Comparison of ENCODE assay signal across 2 cellular contexts in the genomic region with DNA sequence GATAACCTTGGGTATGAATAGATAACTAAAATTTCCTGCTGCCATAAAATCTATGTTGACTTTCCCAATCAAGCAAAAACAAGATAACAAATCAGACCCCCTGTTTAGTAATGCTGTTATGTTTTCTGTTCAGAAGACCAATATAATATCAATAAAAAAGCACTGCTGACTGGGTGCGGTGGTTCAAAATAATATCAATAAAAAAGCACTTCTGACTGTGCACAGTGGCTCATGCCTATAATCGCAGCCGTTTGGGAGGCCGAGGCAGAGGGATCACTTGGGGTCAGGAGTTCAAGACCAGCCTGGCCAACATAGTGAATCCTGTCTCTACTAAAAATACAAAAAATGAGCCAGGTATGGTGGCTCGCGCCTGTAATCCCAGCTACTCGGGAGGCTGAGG.
TF ChIP-seq lines count a peak whose summit lies in the region.

No MANE protein-coding gene starts in this region.

TF ChIP-seq in SK-N-SH, 30 proteins besides CTCF, POLR2A, EP300 and RAD21 (continued from another document):
- TF ChIP-seq, protein P1, sequence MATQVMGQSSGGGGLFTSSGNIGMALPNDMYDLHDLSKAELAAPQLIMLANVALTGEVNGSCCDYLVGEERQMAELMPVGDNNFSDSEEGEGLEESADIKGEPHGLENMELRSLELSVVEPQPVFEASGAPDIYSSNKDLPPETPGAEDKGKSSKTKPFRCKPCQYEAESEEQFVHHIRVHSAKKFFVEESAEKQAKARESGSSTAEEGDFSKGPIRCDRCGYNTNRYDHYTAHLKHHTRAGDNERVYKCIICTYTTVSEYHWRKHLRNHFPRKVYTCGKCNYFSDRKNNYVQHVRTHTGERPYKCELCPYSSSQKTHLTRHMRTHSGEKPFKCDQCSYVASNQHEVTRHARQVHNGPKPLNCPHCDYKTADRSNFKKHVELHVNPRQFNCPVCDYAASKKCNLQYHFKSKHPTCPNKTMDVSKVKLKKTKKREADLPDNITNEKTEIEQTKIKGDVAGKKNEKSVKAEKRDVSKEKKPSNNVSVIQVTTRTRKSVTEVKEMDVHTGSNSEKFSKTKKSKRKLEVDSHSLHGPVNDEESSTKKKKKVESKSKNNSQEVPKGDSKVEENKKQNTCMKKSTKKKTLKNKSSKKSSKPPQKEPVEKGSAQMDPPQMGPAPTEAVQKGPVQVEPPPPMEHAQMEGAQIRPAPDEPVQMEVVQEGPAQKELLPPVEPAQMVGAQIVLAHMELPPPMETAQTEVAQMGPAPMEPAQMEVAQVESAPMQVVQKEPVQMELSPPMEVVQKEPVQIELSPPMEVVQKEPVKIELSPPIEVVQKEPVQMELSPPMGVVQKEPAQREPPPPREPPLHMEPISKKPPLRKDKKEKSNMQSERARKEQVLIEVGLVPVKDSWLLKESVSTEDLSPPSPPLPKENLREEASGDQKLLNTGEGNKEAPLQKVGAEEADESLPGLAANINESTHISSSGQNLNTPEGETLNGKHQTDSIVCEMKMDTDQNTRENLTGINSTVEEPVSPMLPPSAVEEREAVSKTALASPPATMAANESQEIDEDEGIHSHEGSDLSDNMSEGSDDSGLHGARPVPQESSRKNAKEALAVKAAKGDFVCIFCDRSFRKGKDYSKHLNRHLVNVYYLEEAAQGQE (IDR thresholded peaks at IDR 0.05; ENCODE audit: low read depth, low read length): no peak
- TF ChIP-seq, protein P2, sequence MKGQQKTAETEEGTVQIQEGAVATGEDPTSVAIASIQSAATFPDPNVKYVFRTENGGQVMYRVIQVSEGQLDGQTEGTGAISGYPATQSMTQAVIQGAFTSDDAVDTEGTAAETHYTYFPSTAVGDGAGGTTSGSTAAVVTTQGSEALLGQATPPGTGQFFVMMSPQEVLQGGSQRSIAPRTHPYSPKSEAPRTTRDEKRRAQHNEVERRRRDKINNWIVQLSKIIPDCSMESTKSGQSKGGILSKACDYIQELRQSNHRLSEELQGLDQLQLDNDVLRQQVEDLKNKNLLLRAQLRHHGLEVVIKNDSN (IDR thresholded peaks at IDR 0.05; ENCODE audit: borderline replicate concordance, low read depth): no peak
- no peak for TF ChIP-seq POLR2AphosphoS5 (IDR thresholded peaks at IDR 0.05; ENCODE audit: low read depth, low read length)
- TF ChIP-seq NFIC (IDR thresholded peaks at IDR 0.05; ENCODE audit: borderline replicate concordance): no peak
- no peak for TF ChIP-seq RXRA (IDR thresholded peaks at IDR 0.05; ENCODE audit: borderline replicate concordance, low read depth)
- TF ChIP-seq TCF12 (IDR thresholded peaks at IDR 0.05): no peak
- TF ChIP-seq MEF2A (IDR thresholded peaks at IDR 0.05; ENCODE audit: borderline replicate concordance, low read depth): no peak
- TF ChIP-seq SMC3 (IDR thresholded peaks at IDR 0.05; ENCODE audit: low read depth, low read length): no peak
- no peak for TF ChIP-seq RCOR1 (IDR thresholded peaks at IDR 0.05; ENCODE audit: low read length)
- TF ChIP-seq SIN3A (IDR thresholded peaks at IDR 0.05; ENCODE audit: borderline replicate concordance, low read depth, low read length): no peak
- no peak for TF ChIP-seq ZBTB33 (IDR thresholded peaks at IDR 0.05; ENCODE audit: borderline replicate concordance, low read depth)

TF ChIP-seq in SK-N-SH treated with all-trans-retinoic acid at 6 μM for 48 hours, 23 proteins besides CTCF, POLR2A, EP300 and RAD21 (continued from another document):
- TF ChIP-seq, protein P3, sequence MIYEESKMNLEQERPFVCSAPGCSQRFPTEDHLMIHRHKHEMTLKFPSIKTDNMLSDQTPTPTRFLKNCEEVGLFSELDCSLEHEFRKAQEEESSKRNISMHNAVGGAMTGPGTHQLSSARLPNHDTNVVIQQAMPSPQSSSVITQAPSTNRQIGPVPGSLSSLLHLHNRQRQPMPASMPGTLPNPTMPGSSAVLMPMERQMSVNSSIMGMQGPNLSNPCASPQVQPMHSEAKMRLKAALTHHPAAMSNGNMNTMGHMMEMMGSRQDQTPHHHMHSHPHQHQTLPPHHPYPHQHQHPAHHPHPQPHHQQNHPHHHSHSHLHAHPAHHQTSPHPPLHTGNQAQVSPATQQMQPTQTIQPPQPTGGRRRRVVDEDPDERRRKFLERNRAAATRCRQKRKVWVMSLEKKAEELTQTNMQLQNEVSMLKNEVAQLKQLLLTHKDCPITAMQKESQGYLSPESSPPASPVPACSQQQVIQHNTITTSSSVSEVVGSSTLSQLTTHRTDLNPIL (CRISPR knock-in tag; IDR thresholded peaks at IDR 0.05; ENCODE audit: low read depth): no peak
- TF ChIP-seq RARB (CRISPR knock-in tag; IDR thresholded peaks at IDR 0.05) (no peak), SNAI2 (CRISPR knock-in tag; IDR thresholded peaks at IDR 0.05) (no peak), ZNF70 (CRISPR knock-in tag; IDR thresholded peaks at IDR 0.05) (no peak), GLIS3 (CRISPR knock-in tag; IDR thresholded peaks at IDR 0.05) (no peak)
TF ChIP-seq in SK-N-SH treated with all-trans-retinoic acid at 6 μM for 48 hours: peak in this region for 0.
